In genomic region chr1:185289880-185290279, GRCh38 we compare ENCODE assay signal across 26 cellular contexts.
"Had no signal": no experiment of that assay in that cellular context is flagged by ENCODE, and none has a peak within 500 bp of the region (broad histone marks: within the 10 kb centered on the region; RNA-seq: fewer than 3 reads in every experiment).

No MANE protein-coding gene starts in this region.

- H3K27ac ChIP-seq: colonic mucosa, epithelial cell of prostate, gastrocnemius medialis, lower lobe of right lung, neural progenitor cell, parathyroid adenoma, prostate gland, sigmoid colon, thoracic aorta, tibial nerve, upper lobe of left lung had no signal

- ATAC-seq: esophagus mucosa; gastrocnemius medialis; left ventricle myocardium superior; lower lobe of right lung; naive thymus-derived CD8-positive, alpha-beta T cell; stimulated activated effector memory CD8-positive, alpha-beta T cell treated with anti-CD3 and anti-CD28 coated beads, Interleukin-12 subunit alpha, Interleukin-12 subunit beta, amount 100 ng/mL, for 72 hours had no signal

- H3K4me1 ChIP-seq: colonic mucosa, gastrocnemius medialis, lower lobe of right lung, neural progenitor cell, parathyroid adenoma, prostate gland, upper lobe of left lung had no signal

- H3K4me1 Mint-ChIP-seq: neural progenitor cell had no signal

- H3K4me3 Mint-ChIP-seq: dendritic cell treated with granulocyte-macrophage colony-stimulating factor and Interleukin-4, amounts not matched to agents 40 ng/mL and 50 ng/mL, for 4 days; endodermal cell; naive thymus-derived CD8-positive, alpha-beta T cell; neural progenitor cell; stimulated activated effector memory CD8-positive, alpha-beta T cell treated with anti-CD3 and anti-CD28 coated beads, Interleukin-12 subunit alpha, Interleukin-12 subunit beta, amount 100 ng/mL, for 72 hours had no signal

- H3K4me3 ChIP-seq: colonic mucosa, gastrocnemius medialis, lower lobe of right lung, neural progenitor cell, prostate gland, right atrium auricular region, sigmoid colon, thoracic aorta, tibial nerve, upper lobe of left lung had no signal

- H3K9ac ChIP-seq: neural progenitor cell, parathyroid adenoma had no signal

- H3K27ac Mint-ChIP-seq: dendritic cell treated with granulocyte-macrophage colony-stimulating factor and Interleukin-4, amounts not matched to agents 40 ng/mL and 50 ng/mL, for 4 days; endodermal cell; neural progenitor cell; stimulated activated effector memory CD8-positive, alpha-beta T cell treated with anti-CD3 and anti-CD28 coated beads, Interleukin-12 subunit alpha, Interleukin-12 subunit beta, amount 100 ng/mL, for 72 hours had no signal

- H3K4me2 ChIP-seq: neural progenitor cell had no signal

- H3K9me3 Mint-ChIP-seq: dendritic cell treated with granulocyte-macrophage colony-stimulating factor and Interleukin-4, amounts not matched to agents 40 ng/mL and 50 ng/mL, for 4 days; endodermal cell; stimulated activated effector memory CD8-positive, alpha-beta T cell treated with anti-CD3 and anti-CD28 coated beads, Interleukin-12 subunit alpha, Interleukin-12 subunit beta, amount 100 ng/mL, for 72 hours had no signal

- FAIRE-seq: keratinocyte, urothelium cell line had no signal

- DNase-seq: colonic mucosa; effector CD8-positive, alpha-beta T cell; endodermal cell; foreskin fibroblast; gastrocnemius medialis; head of caudate nucleus; left ventricle myocardium superior; lower lobe of right lung; naive thymus-derived CD8-positive, alpha-beta T cell; sigmoid colon; stimulated activated CD4-positive, alpha-beta T cell treated with anti-CD3 and anti-CD28 coated beads, Interleukin-2, amount 100 ng/mL, for 24 hours; stimulated activated CD4-positive, alpha-beta T cell treated with anti-CD3 and anti-CD28 coated beads, Interleukin-4, amount 100 ng/mL, for 24 hours; stimulated activated naive CD4-positive, alpha-beta T cell treated with Interleukin-2 at 50 U/mL for 16 hours; upper lobe of left lung had no signal

- H3K36me3 ChIP-seq: colonic mucosa, neural progenitor cell, prostate gland, thoracic aorta had no signal

- H3K27me3 ChIP-seq: colonic mucosa, gastrocnemius medialis, neural progenitor cell, right atrium auricular region, sigmoid colon, tibial nerve, upper lobe of left lung had no signal

- H3K9me3 ChIP-seq: colonic mucosa, gastrocnemius medialis, lower lobe of right lung, prostate gland, right atrium auricular region, sigmoid colon, thoracic aorta, upper lobe of left lung had no signal

- H3K27me3 Mint-ChIP-seq: dendritic cell treated with granulocyte-macrophage colony-stimulating factor and Interleukin-4, amounts not matched to agents 40 ng/mL and 50 ng/mL, for 4 days; naive thymus-derived CD8-positive, alpha-beta T cell had no signal

- H2AFZ ChIP-seq: neural progenitor cell, parathyroid adenoma had no signal

- H3K79me2 ChIP-seq: parathyroid adenoma had no signal
